ENCODE assay signal across 12 cellular contexts in genomic region chr2:189799531-189799930, GRCh38. TPM values are rescaled to one million over a fixed set of nuclear protein-coding genes. Genes with fewer than 3 reads are reported as not detected.
DNase-seq lines count a peak whose midpoint lies in the region; ATAC-seq and TF ChIP-seq lines count a peak whose summit lies in the region.
"Had no signal": no experiment of that assay in that cellular context is flagged by ENCODE, and none has a peak within 500 bp of the region (broad histone marks: within the 10 kb centered on the region; RNA-seq: fewer than 3 reads in every experiment).

No MANE protein-coding gene starts in this region.

- in situ Hi-C loops in brain microvascular endothelial cell (cut with HindIII; ENCODE audit: low pct_ligation_motif_present, low sequenced_read_pairs), result no loop called here

- TF ChIP-seq CTCF in brain microvascular endothelial cell (IDR thresholded peaks at IDR 0.05; ENCODE audit: low read depth, low read length, missing control alignments), result no peak

- no peak overlapping the region for H3K4me3 ChIP-seq in brain microvascular endothelial cell (ENCODE audit: low read depth, low read length)
- H3K4me3 ChIP-seq: BLaER1, sigmoid colon had no signal

- DNase-seq in AG20443 (ENCODE audit: low spot score) (peak; percentile 74), M059J (ENCODE audit: low read depth) (peak; percentile 76), brain microvascular endothelial cell (peak; percentile 60), midbrain (lab: John Stamatoyannopoulos, UW) (no peak)
- DNase-seq: activated CD4-positive, alpha-beta T cell treated with anti-CD3 and anti-CD28 coated beads, Interleukin-2, amount 50 U/mL, for 1 hour; activated gamma-delta T cell treated with Interleukin-2 at 50 U/mL for 16 hours; sigmoid colon had no signal

- H3K36me3 ChIP-seq in brain microvascular endothelial cell (replicated peaks), result peaks cover 3% of the 10 kb centered on the region

- ATAC-seq in GM19023 (IDR thresholded peaks at IDR 0.05; ENCODE audit: unreplicated experiment) (no peak), GM18520 (IDR thresholded peaks at IDR 0.05; ENCODE audit: unreplicated experiment) (no peak), GM18502 (IDR thresholded peaks at IDR 0.05; ENCODE audit: poor library complexity, unreplicated experiment) (no peak)

- H3K27me3 ChIP-seq in brain microvascular endothelial cell (replicated peaks), result no peaks in the 10 kb centered on the region
- no peaks in the 10 kb centered on the region for H3K27me3 ChIP-seq in layer of hippocampus (ENCODE audit: control insufficient read depth, insufficient read depth, low read length)
- H3K27me3 ChIP-seq: BLaER1, sigmoid colon had no signal

- no peak overlapping the region for H3K27ac ChIP-seq in brain microvascular endothelial cell
- peak overlapping the region; percentile 23 for H3K27ac ChIP-seq in layer of hippocampus (ENCODE audit: low read depth, low read length)
- H3K27ac ChIP-seq: BLaER1 had no signal

RNA-seq across cellular contexts. Expression of gene PMS1, which starts 15.3 kb away (rescaled TPM):
- total RNA-seq in M059J (2014; rRNA removed; shearing (Covaris generic)), result 17.5 and 22.8 TPM in 2 replicates

RNA-seq across cellular contexts. Expression of gene ORMDL1, which starts 15.4 kb away (rescaled TPM):
- 76.3 and 81.1 TPM in 2 replicates for total RNA-seq in M059J (2014; rRNA removed; shearing (Covaris generic))

RNA-seq across cellular contexts. Expression of gene OSGEPL1, which starts 36.9 kb away (rescaled TPM):
- 6.2 and 13.4 TPM in 2 replicates for total RNA-seq in M059J (2014; rRNA removed; shearing (Covaris generic))
